In genomic region chr5:78603636-78604175, GRCh38 we compare ENCODE assay signal across 19 cellular contexts.
"Had no signal": no experiment of that assay in that cellular context is flagged by ENCODE, and none has a peak within 500 bp of the region (broad histone marks: within the 10 kb centered on the region; RNA-seq: fewer than 3 reads in every experiment).

No MANE protein-coding gene starts in this region.

- H3K4me1 ChIP-seq: thyroid gland, upper lobe of left lung, uterus had no signal

- H3K9me3 Mint-ChIP-seq: naive thymus-derived CD4-positive, alpha-beta T cell had no signal

- H3K4me3 ChIP-seq: colonic mucosa, gastrocnemius medialis, heart right ventricle, psoas muscle, suprapubic skin, thyroid gland, upper lobe of left lung, uterus had no signal

- H3K36me3 ChIP-seq: colonic mucosa, gastrocnemius medialis, neutrophil, suprapubic skin, thyroid gland, upper lobe of left lung, uterus had no signal

- H3K27ac Mint-ChIP-seq: naive thymus-derived CD4-positive, alpha-beta T cell had no signal

- FAIRE-seq: small intestine had no signal

- H3K4me1 Mint-ChIP-seq: naive thymus-derived CD4-positive, alpha-beta T cell had no signal

- H3K27me3 ChIP-seq: colonic mucosa, gastrocnemius medialis, heart right ventricle, suprapubic skin, thyroid gland, upper lobe of left lung, uterus had no signal

- H3K27ac ChIP-seq: colonic mucosa, gastrocnemius medialis, heart right ventricle, neutrophil, psoas muscle, suprapubic skin, thyroid gland, upper lobe of left lung, uterus had no signal

- H3K36me3 Mint-ChIP-seq: naive thymus-derived CD4-positive, alpha-beta T cell had no signal

- ATAC-seq: gastrocnemius medialis; left lobe of liver; naive thymus-derived CD4-positive, alpha-beta T cell; psoas muscle; sciatic nerve had no signal

- H3K9me3 ChIP-seq: colonic mucosa, gastrocnemius medialis, heart right ventricle, neutrophil, psoas muscle, suprapubic skin, thyroid gland, upper lobe of left lung, uterus had no signal

- DNase-seq: colonic mucosa; dermis blood vessel endothelial cell; gastrocnemius medialis; heart right ventricle; islet precursor cell; mammary epithelial cell; naive thymus-derived CD4-positive, alpha-beta T cell; psoas muscle; retina; small intestine; stimulated activated CD4-positive, alpha-beta T cell treated with anti-CD3 and anti-CD28 coated beads, Interleukin-12 subunit alpha, Interleukin-12 subunit beta, amount 100 ng/mL, for 4 hours; stimulated activated naive CD4-positive, alpha-beta T cell treated with Interleukin-2 at 50 U/mL for 16 hours; thyroid gland; upper lobe of left lung; uterus had no signal

- H3K4me3 Mint-ChIP-seq: naive thymus-derived CD4-positive, alpha-beta T cell had no signal
